21 cellular contexts compared by ENCODE assay signal in genomic region chr15:65115542-65115941, GRCh38. TPM values are rescaled to one million over a fixed set of nuclear protein-coding genes. Genes with fewer than 3 reads are reported as not detected.
DNase-seq lines count a peak whose midpoint lies in the region; ATAC-seq lines count a peak whose summit lies in the region.
"Had no signal": no experiment of that assay in that cellular context is flagged by ENCODE, and none has a peak within 500 bp of the region (broad histone marks: within the 10 kb centered on the region; RNA-seq: fewer than 3 reads in every experiment).

No MANE protein-coding gene starts in this region.

- no peak for ATAC-seq in activated CD4-positive, alpha-beta T cell treated with anti-CD3 and anti-CD28 coated beads for 36 hours
- ATAC-seq: left cardiac atrium, T-cell had no signal

- no peaks in the 10 kb centered on the region for H3K27me3 Mint-ChIP-seq in activated CD4-positive, alpha-beta T cell treated with anti-CD3 and anti-CD28 coated beads for 36 hours
- H3K27me3 Mint-ChIP-seq: B cell; dendritic cell treated with granulocyte-macrophage colony-stimulating factor and Interleukin-4, amounts not matched to agents 40 ng/mL and 50 ng/mL, for 4 days; T-cell had no signal

- no peaks in the 10 kb centered on the region for H3K9me3 Mint-ChIP-seq in activated CD4-positive, alpha-beta T cell treated with anti-CD3 and anti-CD28 coated beads for 36 hours (ENCODE audit: low read depth)
- H3K9me3 Mint-ChIP-seq: dendritic cell treated with granulocyte-macrophage colony-stimulating factor and Interleukin-4, amounts not matched to agents 40 ng/mL and 50 ng/mL, for 4 days; T-cell had no signal

- intact Hi-C loops in activated CD4-positive, alpha-beta T cell treated with anti-CD3 and anti-CD28 coated beads for 36 hours (cut with DNase I, micrococcal nuclease): no loop called here

- H3K4me1 Mint-ChIP-seq in activated CD4-positive, alpha-beta T cell treated with anti-CD3 and anti-CD28 coated beads for 36 hours: no peaks in the 10 kb centered on the region
- H3K4me1 Mint-ChIP-seq: B cell, T-cell had no signal

- H3K36me3 Mint-ChIP-seq in activated CD4-positive, alpha-beta T cell treated with anti-CD3 and anti-CD28 coated beads for 36 hours (ENCODE audit: low read depth): peaks cover 46% of the 10 kb centered on the region

- CTCF ChIA-PET in activated CD4-positive, alpha-beta T cell treated with anti-CD3 and anti-CD28 coated beads for 36 hours (lab: Charles Lee): interaction anchor here (0.6 to 1.3 kb wide), 7 partner anchors 12 to 198 kb away, joined by 3 to 6 read pairs (median 4); no protein-coding TSS in a partner anchor

- H3K27ac Mint-ChIP-seq in activated CD4-positive, alpha-beta T cell treated with anti-CD3 and anti-CD28 coated beads for 36 hours: no peak overlapping the region
- H3K27ac Mint-ChIP-seq: B cell; dendritic cell treated with granulocyte-macrophage colony-stimulating factor and Interleukin-4, amounts not matched to agents 40 ng/mL and 50 ng/mL, for 4 days; T-cell had no signal

- peak; percentile 10 for DNase-seq in DMS53 (lab: John Stamatoyannopoulos, UW)
- DNase-seq in DMS53 treated with DMSO at 0.1 percent for 48 hours (lab: John Stamatoyannopoulos, UW; ENCODE audit: unreplicated experiment): no peak
- peak; percentile 13 for DNase-seq in NCI-H2029 treated with DMSO at 0.1 percent for 48 hours (lab: John Stamatoyannopoulos, UW)
- DNase-seq in NCI-H82 treated with DMSO at 0.1 percent for 48 hours (lab: John Stamatoyannopoulos, UW; ENCODE audit: unreplicated experiment): peak; percentile 71
- peak; percentile 30 for DNase-seq in pons (ENCODE audit: low spot score)
- no peak for DNase-seq in dermis blood vessel endothelial cell
- DNase-seq in NOMO-1 (lab: John Stamatoyannopoulos, UW; ENCODE audit: unreplicated experiment in 2 of 2): no peak
- no peak for DNase-seq in activated CD4-positive, alpha-beta T cell treated with anti-CD3 and anti-CD28 coated beads for 36 hours
- DNase-seq: 8988T; activated CD4-positive, alpha-beta T cell treated with anti-CD3 and anti-CD28 coated beads, Interleukin-2, amount 50 U/mL, for 1 hour; activated CD8-positive, alpha-beta memory T cell treated with anti-CD3 and anti-CD28 coated beads, Interleukin-2, amount 50 U/mL, for 4 hours; gastrocnemius medialis; left cardiac atrium; mesendoderm; NCI-H226; stimulated activated CD4-positive, alpha-beta T cell treated with anti-CD3 and anti-CD28 coated beads, Interleukin-4, amount 100 ng/mL, for 24 hours; T-cell had no signal

- POLR2A ChIA-PET in activated CD4-positive, alpha-beta T cell treated with anti-CD3 and anti-CD28 coated beads for 36 hours (lab: Charles Lee): no interaction called here

- H3K4me3 Mint-ChIP-seq in activated CD4-positive, alpha-beta T cell treated with anti-CD3 and anti-CD28 coated beads for 36 hours: no peak overlapping the region
- H3K4me3 Mint-ChIP-seq: B cell; dendritic cell treated with granulocyte-macrophage colony-stimulating factor and Interleukin-4, amounts not matched to agents 40 ng/mL and 50 ng/mL, for 4 days; T-cell had no signal

RNA-seq across cellular contexts. Expression of gene UBAP1L, which starts 0.5 kb away (rescaled TPM):
- 1.6 and 2.7 TPM in 2 replicates for total RNA-seq in dermis blood vessel endothelial cell
- total RNA-seq in activated CD4-positive, alpha-beta T cell treated with anti-CD3 and anti-CD28 coated beads for 36 hours: 1 to 10 TPM; 2.7 to 3.2 TPM

RNA-seq across cellular contexts. Expression of gene PDCD7, which starts 18.1 kb away (rescaled TPM):
- total RNA-seq in dermis blood vessel endothelial cell: 18.7 and 25.0 TPM in 2 replicates
- 10 to 100 TPM; 16.6 to 24.8 TPM for total RNA-seq in activated CD4-positive, alpha-beta T cell treated with anti-CD3 and anti-CD28 coated beads for 36 hours

RNA-seq across cellular contexts. Expression of gene KBTBD13, which starts 39.0 kb away (rescaled TPM):
- total RNA-seq in dermis blood vessel endothelial cell: not detected in 2 replicates
- total RNA-seq in activated CD4-positive, alpha-beta T cell treated with anti-CD3 and anti-CD28 coated beads for 36 hours: not detected
- total RNA-seq: B cell, bronchial epithelial cell, H4, T-cell had no signal

RNA-seq across cellular contexts. Expression of gene RASL12, which starts 47.8 kb away (rescaled TPM):
- not detected in 2 replicates for total RNA-seq in dermis blood vessel endothelial cell
- not detected for total RNA-seq in activated CD4-positive, alpha-beta T cell treated with anti-CD3 and anti-CD28 coated beads for 36 hours
- total RNA-seq: B cell, bronchial epithelial cell had no signal

Comparison
In these comparisons a context has a peak if more than half of its experiments do, and no peak if none do; other contexts are left out.
1. DNase-seq: peak in DMS53 (single experiment), NCI-H2029 treated with DMSO at 0.1 percent for 48 hours (single experiment), NCI-H82 treated with DMSO at 0.1 percent for 48 hours (single experiment) and pons (single experiment); none in DMS53 treated with DMSO at 0.1 percent for 48 hours (single experiment), dermis blood vessel endothelial cell (single experiment), NOMO-1 (0 of 2) and activated CD4-positive, alpha-beta T cell treated with anti-CD3 and anti-CD28 coated beads for 36 hours (single experiment).